Comparison of ENCODE assay signal across 1 cellular context in the genomic region with DNA sequence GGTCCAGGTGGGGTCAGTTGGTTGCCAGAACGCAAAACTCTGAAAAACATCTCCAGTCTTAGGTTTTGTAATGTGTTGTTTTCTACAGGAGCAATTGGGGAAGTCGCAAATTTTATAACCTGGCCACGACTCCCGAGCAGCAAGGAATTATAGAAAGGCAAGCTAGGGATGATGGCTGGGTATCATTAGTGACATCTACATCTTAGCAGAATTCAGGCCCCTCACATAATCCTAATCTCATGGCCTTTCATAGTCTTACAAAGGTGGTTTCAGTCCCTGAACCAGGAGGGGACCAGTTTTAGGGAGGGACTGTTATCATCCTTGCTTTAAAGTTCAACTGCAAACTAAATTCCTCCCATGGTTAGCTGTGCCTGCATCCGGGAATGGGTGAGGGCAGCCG.
TF ChIP-seq lines count a peak whose summit lies in the region.

No MANE protein-coding gene starts in this region.

TF ChIP-seq in GM23338, 12 proteins besides CTCF, POLR2A, EP300 and RAD21 (continued from another document):
- TF ChIP-seq, protein P1, sequence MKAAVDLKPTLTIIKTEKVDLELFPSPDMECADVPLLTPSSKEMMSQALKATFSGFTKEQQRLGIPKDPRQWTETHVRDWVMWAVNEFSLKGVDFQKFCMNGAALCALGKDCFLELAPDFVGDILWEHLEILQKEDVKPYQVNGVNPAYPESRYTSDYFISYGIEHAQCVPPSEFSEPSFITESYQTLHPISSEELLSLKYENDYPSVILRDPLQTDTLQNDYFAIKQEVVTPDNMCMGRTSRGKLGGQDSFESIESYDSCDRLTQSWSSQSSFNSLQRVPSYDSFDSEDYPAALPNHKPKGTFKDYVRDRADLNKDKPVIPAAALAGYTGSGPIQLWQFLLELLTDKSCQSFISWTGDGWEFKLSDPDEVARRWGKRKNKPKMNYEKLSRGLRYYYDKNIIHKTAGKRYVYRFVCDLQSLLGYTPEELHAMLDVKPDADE (IDR thresholded peaks at IDR 0.05) = no peak
- TF ChIP-seq STAT1 (IDR thresholded peaks at IDR 0.05; ENCODE audit: unreplicated experiment) = no peak
- TF ChIP-seq NANOG (IDR thresholded peaks at IDR 0.05; ENCODE audit: borderline replicate concordance) = no peak
- TF ChIP-seq CREB1 (CRISPR knock-in tag; IDR thresholded peaks at IDR 0.05; ENCODE audit: low read depth) = no peak
- TF ChIP-seq, protein P2, sequence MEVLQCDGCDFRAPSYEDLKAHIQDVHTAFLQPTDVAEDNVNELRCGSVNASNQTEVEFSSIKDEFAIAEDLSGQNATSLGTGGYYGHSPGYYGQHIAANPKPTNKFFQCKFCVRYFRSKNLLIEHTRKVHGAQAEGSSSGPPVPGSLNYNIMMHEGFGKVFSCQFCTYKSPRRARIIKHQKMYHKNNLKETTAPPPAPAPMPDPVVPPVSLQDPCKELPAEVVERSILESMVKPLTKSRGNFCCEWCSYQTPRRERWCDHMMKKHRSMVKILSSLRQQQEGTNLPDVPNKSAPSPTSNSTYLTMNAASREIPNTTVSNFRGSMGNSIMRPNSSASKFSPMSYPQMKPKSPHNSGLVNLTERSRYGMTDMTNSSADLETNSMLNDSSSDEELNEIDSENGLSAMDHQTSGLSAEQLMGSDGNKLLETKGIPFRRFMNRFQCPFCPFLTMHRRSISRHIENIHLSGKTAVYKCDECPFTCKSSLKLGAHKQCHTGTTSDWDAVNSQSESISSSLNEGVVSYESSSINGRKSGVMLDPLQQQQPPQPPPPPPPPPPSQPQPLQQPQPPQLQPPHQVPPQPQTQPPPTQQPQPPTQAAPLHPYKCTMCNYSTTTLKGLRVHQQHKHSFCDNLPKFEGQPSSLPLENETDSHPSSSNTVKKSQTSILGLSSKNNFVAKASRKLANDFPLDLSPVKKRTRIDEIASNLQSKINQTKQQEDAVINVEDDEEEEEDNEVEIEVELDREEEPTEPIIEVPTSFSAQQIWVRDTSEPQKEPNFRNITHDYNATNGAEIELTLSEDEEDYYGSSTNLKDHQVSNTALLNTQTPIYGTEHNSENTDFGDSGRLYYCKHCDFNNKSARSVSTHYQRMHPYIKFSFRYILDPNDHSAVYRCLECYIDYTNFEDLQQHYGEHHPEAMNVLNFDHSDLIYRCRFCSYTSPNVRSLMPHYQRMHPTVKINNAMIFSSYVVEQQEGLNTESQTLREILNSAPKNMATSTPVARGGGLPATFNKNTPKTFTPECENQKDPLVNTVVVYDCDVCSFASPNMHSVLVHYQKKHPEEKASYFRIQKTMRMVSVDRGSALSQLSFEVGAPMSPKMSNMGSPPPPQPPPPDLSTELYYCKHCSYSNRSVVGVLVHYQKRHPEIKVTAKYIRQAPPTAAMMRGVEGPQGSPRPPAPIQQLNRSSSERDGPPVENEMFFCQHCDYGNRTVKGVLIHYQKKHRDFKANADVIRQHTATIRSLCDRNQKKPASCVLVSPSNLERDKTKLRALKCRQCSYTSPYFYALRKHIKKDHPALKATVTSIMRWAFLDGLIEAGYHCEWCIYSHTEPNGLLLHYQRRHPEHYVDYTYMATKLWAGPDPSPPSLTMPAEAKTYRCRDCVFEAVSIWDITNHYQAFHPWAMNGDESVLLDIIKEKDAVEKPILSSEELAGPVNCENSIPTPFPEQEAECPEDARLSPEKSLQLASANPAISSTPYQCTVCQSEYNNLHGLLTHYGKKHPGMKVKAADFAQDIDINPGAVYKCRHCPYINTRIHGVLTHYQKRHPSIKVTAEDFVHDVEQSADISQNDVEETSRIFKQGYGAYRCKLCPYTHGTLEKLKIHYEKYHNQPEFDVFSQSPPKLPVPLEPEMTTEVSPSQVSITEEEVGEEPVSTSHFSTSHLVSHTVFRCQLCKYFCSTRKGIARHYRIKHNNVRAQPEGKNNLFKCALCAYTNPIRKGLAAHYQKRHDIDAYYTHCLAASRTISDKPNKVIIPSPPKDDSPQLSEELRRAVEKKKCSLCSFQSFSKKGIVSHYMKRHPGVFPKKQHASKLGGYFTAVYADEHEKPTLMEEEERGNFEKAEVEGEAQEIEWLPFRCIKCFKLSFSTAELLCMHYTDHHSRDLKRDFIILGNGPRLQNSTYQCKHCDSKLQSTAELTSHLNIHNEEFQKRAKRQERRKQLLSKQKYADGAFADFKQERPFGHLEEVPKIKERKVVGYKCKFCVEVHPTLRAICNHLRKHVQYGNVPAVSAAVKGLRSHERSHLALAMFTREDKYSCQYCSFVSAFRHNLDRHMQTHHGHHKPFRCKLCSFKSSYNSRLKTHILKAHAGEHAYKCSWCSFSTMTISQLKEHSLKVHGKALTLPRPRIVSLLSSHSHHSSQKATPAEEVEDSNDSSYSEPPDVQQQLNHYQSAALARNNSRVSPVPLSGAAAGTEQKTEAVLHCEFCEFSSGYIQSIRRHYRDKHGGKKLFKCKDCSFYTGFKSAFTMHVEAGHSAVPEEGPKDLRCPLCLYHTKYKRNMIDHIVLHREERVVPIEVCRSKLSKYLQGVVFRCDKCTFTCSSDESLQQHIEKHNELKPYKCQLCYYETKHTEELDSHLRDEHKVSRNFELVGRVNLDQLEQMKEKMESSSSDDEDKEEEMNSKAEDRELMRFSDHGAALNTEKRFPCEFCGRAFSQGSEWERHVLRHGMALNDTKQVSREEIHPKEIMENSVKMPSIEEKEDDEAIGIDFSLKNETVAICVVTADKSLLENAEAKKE (CRISPR knock-in tag; IDR thresholded peaks at IDR 0.05) = no peak
- no peak for TF ChIP-seq POLR2AphosphoS5 (IDR thresholded peaks at IDR 0.05; ENCODE audit: low read depth)
- no peak for TF ChIP-seq ZNF114 (CRISPR knock-in tag; IDR thresholded peaks at IDR 0.05)
